In genomic region chr21:45011426-45011825, GRCh38 we compare ENCODE assay signal across 24 cellular contexts.
A peak's percentile ranks its signal among the peaks of the same experiment; 100 is the strongest.
DNase-seq lines count a peak whose midpoint lies in the region; ATAC-seq and TF ChIP-seq lines count a peak whose summit lies in the region.
"Had no signal": no experiment of that assay in that cellular context is flagged by ENCODE, and none has a peak within 500 bp of the region (broad histone marks: within the 10 kb centered on the region; RNA-seq: fewer than 3 reads in every experiment).

No MANE protein-coding gene starts in this region.

- H3F3A ChIP-seq in PC-9 (ENCODE audit: insufficient read depth, low read depth), result peaks cover 22% of the 10 kb centered on the region; the same call in 1 of the 2 replicates

- DNase-seq in Caco-2, result no peak
- DNase-seq in PC-9, result no peak
- DNase-seq in right cardiac atrium, result peak; percentile 10 to 43 (median 41)
- no peak for DNase-seq in trophoblast cell
- no peak for DNase-seq in stimulated activated effector memory CD8-positive, alpha-beta T cell treated with anti-CD3 and anti-CD28 coated beads, Interleukin-12 subunit alpha, Interleukin-12 subunit beta, amount 100 ng/mL, for 72 hours (ENCODE audit: low spot score in 2 of 2)
- no peak for DNase-seq in NCI-H345 treated with DMSO at 0.1 percent for 48 hours (lab: John Stamatoyannopoulos, UW; ENCODE audit: unreplicated experiment)
- DNase-seq in T-cell, result no peak
- DNase-seq: activated CD4-positive, alpha-beta T cell treated with anti-CD3 and anti-CD28 coated beads for 1 hour; activated T-cell treated with anti-CD3 and anti-CD28 coated beads, Interleukin-2, amount 50 U/mL, for 1 hour; effector memory CD4-positive, alpha-beta T cell; foreskin fibroblast; H9; immature natural killer cell; NCI-H1092 treated with DMSO at 0.1 percent for 48 hours; NCI-H1930; occipital lobe; SHP77 treated with DMSO at 0.1 percent for 48 hours; stimulated activated CD4-positive, alpha-beta T cell treated with anti-CD3 and anti-CD28 coated beads, Interleukin-15, amount 100 ng/mL, for 24 hours had no signal

- H3K9me3 ChIP-seq in Caco-2 (no peaks in the 10 kb centered on the region), PC-9 (ENCODE audit: insufficient read depth, low read depth) (no peaks in the 10 kb centered on the region), right cardiac atrium (ENCODE audit: control insufficient read depth, low read length) (no peaks in the 10 kb centered on the region), trophoblast cell (ENCODE audit: insufficient read depth, low read depth, low read length) (peaks cover 2% of the 10 kb centered on the region)
- H3K9me3 ChIP-seq: tibial nerve had no signal

- H3K4me1 Mint-ChIP-seq in Caco-2 (ENCODE audit: low read depth, unreplicated experiment) (peaks cover 34% of the 10 kb centered on the region), T-cell (no peaks in the 10 kb centered on the region)
- no peaks in the 10 kb centered on the region for H3K4me1 Mint-ChIP-seq in stimulated activated effector memory CD8-positive, alpha-beta T cell treated with anti-CD3 and anti-CD28 coated beads, Interleukin-12 subunit alpha, Interleukin-12 subunit beta, amount 100 ng/mL, for 72 hours
- H3K4me1 Mint-ChIP-seq: immature natural killer cell had no signal

- H3K9ac ChIP-seq in trophoblast cell (ENCODE audit: low read length), result no peak overlapping the region

- 93% methylated on average over 18 of the region's 18 CpGs for whole genome bisulfite sequencing in right cardiac atrium
- no CpG with 5 or more reads among the region's 18 CpGs for WGBS in trophoblast cell (ENCODE audit: extremely low coverage, insufficient coverage, insufficient read length)

- H3K23ac ChIP-seq in trophoblast cell (ENCODE audit: low read length), result no peak overlapping the region

- H3K4me2 ChIP-seq in PC-9, result no peak overlapping the region
- no peak overlapping the region for H3K4me2 ChIP-seq in trophoblast cell (ENCODE audit: low read length)

- H4K12ac ChIP-seq in trophoblast cell (ENCODE audit: low read depth, low read length), result no peak overlapping the region

- H3K4me1 ChIP-seq in Caco-2 (peaks cover 61% of the 10 kb centered on the region), PC-9 (replicated peaks; ENCODE audit: insufficient read depth) (peaks cover 41% of the 10 kb centered on the region), right cardiac atrium (ENCODE audit: control insufficient read depth, insufficient read depth, low read length) (peaks cover 3% of the 10 kb centered on the region), trophoblast cell (ENCODE audit: control insufficient read depth in 1 of 2, insufficient read depth in 2 of 2, low read length in 2 of 2) (peaks cover 23 to 27% of the 10 kb centered on the region in 2 experiments)

- H3K27me3 Mint-ChIP-seq in Caco-2 (ENCODE audit: insufficient read depth, unreplicated experiment) (no peaks in the 10 kb centered on the region), T-cell (peaks cover 28 to 58% of the 10 kb centered on the region in 2 donors)

- H3K27ac ChIP-seq in PC-9 (peak overlapping the region; percentile 68), right cardiac atrium (ENCODE audit: low read length) (no peak overlapping the region), trophoblast cell (ENCODE audit: low read depth, low read length) (no peak overlapping the region)
- H3K27ac ChIP-seq: C4-2B, HL-60, tibial nerve had no signal

- H3K4ac ChIP-seq in trophoblast cell (ENCODE audit: low read depth, low read length), result peak overlapping the region; percentile 9

- H3K36me3 ChIP-seq in Caco-2 (ENCODE audit: control insufficient read depth, insufficient read depth, low read length) (no peaks in the 10 kb centered on the region), PC-9 (ENCODE audit: low read depth) (no peaks in the 10 kb centered on the region), trophoblast cell (ENCODE audit: control insufficient read depth in 1 of 2, insufficient read depth in 2 of 2, low read length in 2 of 2) (no peaks in the 10 kb centered on the region)
- H3K36me3 ChIP-seq: tibial nerve had no signal

- POLR2A ChIA-PET in Caco-2 (lab: Charles Lee) (interaction anchor here (0.8 to 2.8 kb wide), 2 partner anchors 61 to 63 kb away, joined by 3 to 30 read pairs; partner anchors contain the start of gene ADARB1), PC-9 (lab: Charles Lee; ENCODE audit: unreplicated experiment) (no interaction called here), T-cell (lab: Charles Lee) (no interaction called here)

- H3K4me3 ChIP-seq in Caco-2 (ENCODE audit: low read depth, low read length) (no peak overlapping the region), PC-9 (no peak overlapping the region), right cardiac atrium (ENCODE audit: low read length) (no peak overlapping the region), trophoblast cell (ENCODE audit: low read depth, low read length) (no peak overlapping the region)
- H3K4me3 ChIP-seq: lung, tibial nerve had no signal

- H3K9me3 Mint-ChIP-seq in Caco-2 (ENCODE audit: unreplicated experiment) (peaks cover 12% of the 10 kb centered on the region), T-cell (no peaks in the 10 kb centered on the region)
- no peaks in the 10 kb centered on the region for H3K9me3 Mint-ChIP-seq in stimulated activated effector memory CD8-positive, alpha-beta T cell treated with anti-CD3 and anti-CD28 coated beads, Interleukin-12 subunit alpha, Interleukin-12 subunit beta, amount 100 ng/mL, for 72 hours
- H3K9me3 Mint-ChIP-seq: H9, immature natural killer cell had no signal

- H2BK12ac ChIP-seq in trophoblast cell (ENCODE audit: low read length), result peak overlapping the region; percentile 95

- intact Hi-C loops in Caco-2 (cut with micrococcal nuclease; ENCODE audit: unreplicated experiment) (loop anchor here (5.0 kb wide), 1 partner anchor 59 kb away; no protein-coding TSS in a partner anchor), PC-9 (cut with micrococcal nuclease; ENCODE audit: unreplicated experiment) (no loop called here), right cardiac atrium (cut with DNase I) (loop anchor here in 2 of 4 donors (10.0 kb wide), 2 partner anchors 47 to 57 kb away; no protein-coding TSS in a partner anchor)

- H3K36me3 Mint-ChIP-seq in Caco-2 (ENCODE audit: insufficient read depth, unreplicated experiment), result peaks cover 10% of the 10 kb centered on the region
- no peaks in the 10 kb centered on the region for H3K36me3 Mint-ChIP-seq in stimulated activated effector memory CD8-positive, alpha-beta T cell treated with anti-CD3 and anti-CD28 coated beads, Interleukin-12 subunit alpha, Interleukin-12 subunit beta, amount 100 ng/mL, for 72 hours
- no peaks in the 10 kb centered on the region for H3K36me3 Mint-ChIP-seq in T-cell
- H3K36me3 Mint-ChIP-seq: brain, immature natural killer cell had no signal

- peaks cover 26% of the 10 kb centered on the region for H3K79me1 ChIP-seq in trophoblast cell (ENCODE audit: low read length)

- no peaks in the 10 kb centered on the region for H3K79me2 ChIP-seq in PC-9 (ENCODE audit: low read depth)
- peaks cover 9% of the 10 kb centered on the region for H3K79me2 ChIP-seq in trophoblast cell (ENCODE audit: control insufficient read depth, insufficient read depth, low read length, poor library complexity)

- no peak overlapping the region for H2AFZ ChIP-seq in PC-9
- peak overlapping the region; percentile 1 for H2AFZ ChIP-seq in trophoblast cell (ENCODE audit: insufficient read depth, low read length, poor library complexity)

- peak overlapping the region; percentile 84 for H2BK5ac ChIP-seq in trophoblast cell (ENCODE audit: low read depth, low read length, poor library complexity)

- H3K18ac ChIP-seq in trophoblast cell (ENCODE audit: low read length), result peak overlapping the region; percentile 40

- CTCF ChIA-PET in Caco-2 (lab: Charles Lee) (interaction anchor here (0.9 to 2.5 kb wide), 6 partner anchors 18 to 126 kb away, joined by 3 to 24 read pairs (median 18); partner anchors contain the start of gene ADARB1), PC-9 (lab: Charles Lee) (no interaction called here), T-cell (lab: Charles Lee) (no interaction called here)

- H4K20me1 ChIP-seq in PC-9 (ENCODE audit: insufficient read depth), result no peaks in the 10 kb centered on the region

- H2AK5ac ChIP-seq in trophoblast cell (ENCODE audit: low read length), result peak overlapping the region; percentile 51

- peak overlapping the region; percentile 86 for H3K14ac ChIP-seq in trophoblast cell (ENCODE audit: low read length)

- no peaks in the 10 kb centered on the region for H3K27me3 ChIP-seq in Caco-2 (replicated peaks; ENCODE audit: control insufficient read depth, insufficient read depth, low read length)
- H3K27me3 ChIP-seq in PC-9 (ENCODE audit: insufficient read depth, low read depth), result no peaks in the 10 kb centered on the region
- no peaks in the 10 kb centered on the region for H3K27me3 ChIP-seq in right cardiac atrium (ENCODE audit: control insufficient read depth, insufficient read depth)
- H3K27me3 ChIP-seq in trophoblast cell (ENCODE audit: insufficient read depth, low read length), result no peaks in the 10 kb centered on the region
- H3K27me3 ChIP-seq: tibial nerve had no signal

- BruUV-seq in Caco-2 (replicated peaks; lab: Mats Ljungman, UMichigan) (no TSS peak), PC-9 (replicated peaks; lab: Mats Ljungman, UMichigan) (no TSS peak)

- peak overlapping the region; percentile 82 for H2BK120ac ChIP-seq in trophoblast cell (ENCODE audit: insufficient read depth, low read length, poor library complexity)

- TF ChIP-seq CTCF in Caco-2 (IDR thresholded peaks at IDR 0.05; ENCODE audit: insufficient read depth in 1 of 2, low read depth in 1 of 2, low read length in 1 of 2, severe bottlenecking in 1 of 2, unreplicated experiment in 1 of 2) (no peak), PC-9 (conservative IDR thresholded peaks at IDR 0.05) (no peak)

- peak overlapping the region; percentile 94 for H4K91ac ChIP-seq in trophoblast cell (ENCODE audit: low read depth, low read length)

- H4K8ac ChIP-seq in trophoblast cell (ENCODE audit: low read depth, low read length), result peak overlapping the region; percentile 60

- ATAC-seq in right cardiac atrium (no peak), HG02610 (IDR thresholded peaks at IDR 0.05; ENCODE audit: unreplicated experiment) (no peak), T-cell (replicated peaks in 1 of 4) (no peak)
- no peak for ATAC-seq in stimulated activated effector memory CD8-positive, alpha-beta T cell treated with anti-CD3 and anti-CD28 coated beads, Interleukin-12 subunit alpha, Interleukin-12 subunit beta, amount 100 ng/mL, for 72 hours

- H3K9me2 ChIP-seq in PC-9 (ENCODE audit: insufficient read depth), result no peaks in the 10 kb centered on the region

- H3K27ac Mint-ChIP-seq in Caco-2 (ENCODE audit: unreplicated experiment) (peak overlapping the region; percentile 82), T-cell (no peak overlapping the region)
- H3K27ac Mint-ChIP-seq in stimulated activated effector memory CD8-positive, alpha-beta T cell treated with anti-CD3 and anti-CD28 coated beads, Interleukin-12 subunit alpha, Interleukin-12 subunit beta, amount 100 ng/mL, for 72 hours, result no peak overlapping the region
- H3K27ac Mint-ChIP-seq: immature natural killer cell had no signal

- H3K4me3 Mint-ChIP-seq in Caco-2 (ENCODE audit: unreplicated experiment), result peak overlapping the region; percentile 67
- no peak overlapping the region for H3K4me3 Mint-ChIP-seq in stimulated activated effector memory CD8-positive, alpha-beta T cell treated with anti-CD3 and anti-CD28 coated beads, Interleukin-12 subunit alpha, Interleukin-12 subunit beta, amount 100 ng/mL, for 72 hours
- no peak overlapping the region for H3K4me3 Mint-ChIP-seq in T-cell
- H3K4me3 Mint-ChIP-seq: brain, H9, immature natural killer cell had no signal

Comparison
In these comparisons a context has a peak if more than half of its experiments do, and no peak if none do; other contexts are left out.
1. DNase-seq: peak in right cardiac atrium (3 of 3); none in Caco-2 (0 of 2), PC-9 (0 of 2), trophoblast cell (0 of 2), stimulated activated effector memory CD8-positive, alpha-beta T cell treated with anti-CD3 and anti-CD28 coated beads, Interleukin-12 subunit alpha, Interleukin-12 subunit beta, amount 100 ng/mL, for 72 hours (0 of 2), NCI-H345 treated with DMSO at 0.1 percent for 48 hours (single experiment) and T-cell (0 of 34).